Comparison of ENCODE assay signal across 21 cellular contexts in the genomic region with DNA sequence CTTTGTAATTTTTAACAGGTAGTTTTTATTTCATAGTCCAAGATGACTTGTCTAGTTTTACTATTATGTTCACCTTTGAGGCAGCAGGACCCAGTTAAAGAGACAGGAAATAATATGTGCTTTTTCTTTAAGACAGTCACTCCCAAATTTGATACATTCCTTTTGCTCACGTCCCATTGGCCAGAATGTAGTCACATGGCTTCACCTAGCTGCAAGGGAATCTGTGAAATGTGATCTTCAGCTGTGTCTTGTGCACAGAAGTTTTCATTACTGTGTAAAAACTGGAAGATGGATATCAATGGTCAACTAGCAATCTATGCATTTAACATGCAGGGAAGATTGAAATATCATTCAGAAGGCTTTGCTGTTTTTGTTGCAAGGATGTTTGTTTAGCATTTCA.
"Had no signal": no experiment of that assay in that cellular context is flagged by ENCODE, and none has a peak within 500 bp of the region (broad histone marks: within the 10 kb centered on the region; RNA-seq: fewer than 3 reads in every experiment).

No MANE protein-coding gene starts in this region.

- H3K9me3 ChIP-seq: colonic mucosa, ovary, sigmoid colon had no signal

- H3K4me2 ChIP-seq: neural progenitor cell had no signal

- FAIRE-seq: urothelium cell line had no signal

- H3K4me1 ChIP-seq: colonic mucosa, gastrocnemius medialis, neural progenitor cell, right atrium auricular region, sigmoid colon, stomach had no signal

- H3K4me3 ChIP-seq: colonic mucosa, gastrocnemius medialis, lung, neural progenitor cell, ovary, right atrium auricular region, sigmoid colon, skin epidermis, stomach had no signal

- H3K27me3 ChIP-seq: colonic mucosa, gastrocnemius medialis, neural progenitor cell, ovary, right atrium auricular region, sigmoid colon, stomach had no signal

- ATAC-seq: gastrocnemius medialis; left cardiac atrium; left ventricle myocardium superior; natural killer cell treated with Interleukin-12 subunit alpha and Interleukin-12 subunit beta and Interleukin-15 and Interleukin-18, amount 100 ng/mL, for 72 hours had no signal

- H3K27ac ChIP-seq: colonic mucosa, gastrocnemius medialis, neural progenitor cell, ovary, right atrium auricular region, sigmoid colon, skin epidermis, stomach had no signal

- H3K36me3 ChIP-seq: colonic mucosa, gastrocnemius medialis, neural progenitor cell, ovary, right atrium auricular region, sigmoid colon had no signal

- DNase-seq: colonic mucosa; dermis blood vessel endothelial cell; gastrocnemius medialis; islet precursor cell; left cardiac atrium; left ventricle myocardium superior; mesenchymal stem cell; midbrain; nucleus accumbens; ovary; sigmoid colon; stimulated activated naive CD4-positive, alpha-beta T cell; stomach; substantia nigra; trophoblast cell had no signal
